Comparison of ENCODE assay signal across 22 cellular contexts in genomic region chr11:116505466-116506247, GRCh38.
DNase-seq lines count a peak whose midpoint lies in the region; ATAC-seq and TF ChIP-seq lines count a peak whose summit lies in the region.
"Had no signal": no experiment of that assay in that cellular context is flagged by ENCODE, and none has a peak within 500 bp of the region (broad histone marks: within the 10 kb centered on the region; RNA-seq: fewer than 3 reads in every experiment).

No MANE protein-coding gene starts in this region.

- DNase-seq in D341Med (ENCODE audit: low spot score) (peak; percentile 55), NCI-H1694 (lab: John Stamatoyannopoulos, UW) (peak; percentile 8), NCI-H82 (lab: John Stamatoyannopoulos, UW) (peak; percentile 86), glutamatergic neuron (no peak), NCI-H2196 (lab: John Stamatoyannopoulos, UW; ENCODE audit: unreplicated experiment) (no peak)
- no peak for DNase-seq in activated CD4-positive, CD25-positive, alpha-beta regulatory T cell treated with anti-CD3 and anti-CD28 coated beads, Interleukin-2, amount 50 U/mL, for 72 hours
- DNase-seq: ACHN; activated CD4-positive, alpha-beta T cell treated with anti-CD3 and anti-CD28 coated beads, Interleukin-2, amount 50 U/mL, for 1 hour; activated naive CD4-positive, alpha-beta T cell treated with anti-CD3 and anti-CD28 coated beads, Interleukin-2, amount 10 ng/mL, durations not matched to agents 7 days and 5 days; BE2C; CD8-positive, alpha-beta memory T cell; DMS53; effector CD4-positive, alpha-beta T cell; GDM1; left ventricle myocardium superior; midbrain; naive thymus-derived CD4-positive, alpha-beta T cell; NCI-H146; SHP77; stimulated activated naive CD8-positive, alpha-beta T cell treated with anti-CD3 and anti-CD28 coated beads, Interleukin-15, Interleukin-2, amounts not matched to agents 100 U/mL and 50 U/mL, for 24 hours had no signal

- H3K36me3 Mint-ChIP-seq in glutamatergic neuron (ENCODE audit: unreplicated experiment), result no peaks in the 10 kb centered on the region
- H3K36me3 Mint-ChIP-seq: activated naive CD4-positive, alpha-beta T cell treated with anti-CD3 and anti-CD28 coated beads, Interleukin-2, amount 10 ng/mL, durations not matched to agents 7 days and 5 days; CD8-positive, alpha-beta memory T cell; naive thymus-derived CD4-positive, alpha-beta T cell had no signal

- H3K27me3 Mint-ChIP-seq in glutamatergic neuron (ENCODE audit: unreplicated experiment), result peaks cover 3% of the 10 kb centered on the region

- TF ChIP-seq CTCF in glutamatergic neuron (IDR thresholded peaks at IDR 0.05; ENCODE audit: partially characterized antibody, unreplicated experiment), result no peak

- H3K9me3 Mint-ChIP-seq in glutamatergic neuron (ENCODE audit: unreplicated experiment), result peaks cover 6% of the 10 kb centered on the region
- H3K9me3 Mint-ChIP-seq: activated naive CD4-positive, alpha-beta T cell treated with anti-CD3 and anti-CD28 coated beads, Interleukin-2, amount 10 ng/mL, durations not matched to agents 7 days and 5 days; CD8-positive, alpha-beta memory T cell had no signal

- peak overlapping the region; percentile 25 for H3K27ac Mint-ChIP-seq in glutamatergic neuron (ENCODE audit: unreplicated experiment)
- H3K27ac Mint-ChIP-seq: activated naive CD4-positive, alpha-beta T cell treated with anti-CD3 and anti-CD28 coated beads, Interleukin-2, amount 10 ng/mL, durations not matched to agents 7 days and 5 days; naive thymus-derived CD4-positive, alpha-beta T cell had no signal

- ATAC-seq in GM18502 (IDR thresholded peaks at IDR 0.05; ENCODE audit: poor library complexity, unreplicated experiment), result no peak
- ATAC-seq: left ventricle myocardium superior; naive thymus-derived CD4-positive, alpha-beta T cell; Panc1; stimulated activated naive CD8-positive, alpha-beta T cell treated with anti-CD3 and anti-CD28 coated beads, Interleukin-15, Interleukin-2, amounts not matched to agents 100 U/mL and 50 U/mL, for 24 hours had no signal

- H3K4me3 Mint-ChIP-seq in glutamatergic neuron (ENCODE audit: unreplicated experiment), result peak overlapping the region; percentile 30
- H3K4me3 Mint-ChIP-seq: activated naive CD4-positive, alpha-beta T cell treated with anti-CD3 and anti-CD28 coated beads, Interleukin-2, amount 10 ng/mL, durations not matched to agents 7 days and 5 days; CD8-positive, alpha-beta memory T cell; naive thymus-derived CD4-positive, alpha-beta T cell had no signal

- H3K4me1 Mint-ChIP-seq in glutamatergic neuron (ENCODE audit: low read depth, unreplicated experiment), result peaks cover 56% of the 10 kb centered on the region
- H3K4me1 Mint-ChIP-seq: activated naive CD4-positive, alpha-beta T cell treated with anti-CD3 and anti-CD28 coated beads, Interleukin-2, amount 10 ng/mL, durations not matched to agents 7 days and 5 days; CD8-positive, alpha-beta memory T cell had no signal

Comparison
In these comparisons a context has a peak if more than half of its experiments do, and no peak if none do; other contexts are left out.
1. DNase-seq: peak in D341Med (single experiment), NCI-H1694 (single experiment) and NCI-H82 (single experiment); none in glutamatergic neuron (single experiment), activated CD4-positive, CD25-positive, alpha-beta regulatory T cell treated with anti-CD3 and anti-CD28 coated beads, Interleukin-2, amount 50 U/mL, for 72 hours (single experiment) and NCI-H2196 (single experiment).